ENCODE assay signal across 16 cellular contexts in the genomic region with DNA sequence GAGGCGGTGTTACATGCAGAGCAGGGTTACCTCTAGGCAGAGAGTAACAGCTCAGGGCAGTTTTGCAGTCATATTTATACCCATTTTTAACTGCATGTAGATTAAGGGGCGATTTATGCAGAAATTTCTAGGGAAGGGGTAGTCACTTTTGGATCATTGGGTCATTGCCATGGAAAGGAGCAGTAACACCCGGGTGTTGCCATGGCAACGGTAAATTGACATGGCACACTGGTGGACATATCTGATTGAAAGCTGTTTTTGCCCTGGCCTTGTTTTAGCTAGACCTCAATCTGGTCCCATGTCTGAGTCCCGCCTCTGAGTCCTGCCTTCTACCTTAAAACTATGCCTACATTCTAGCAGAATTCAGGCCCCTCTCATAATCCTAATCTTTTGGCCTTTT.
"Had no signal": no experiment of that assay in that cellular context is flagged by ENCODE, and none has a peak within 500 bp of the region (broad histone marks: within the 10 kb centered on the region; RNA-seq: fewer than 3 reads in every experiment).

No MANE protein-coding gene starts in this region.

- H3K4me1 ChIP-seq: esophagus squamous epithelium, left lung, pancreas had no signal

- H3K9me3 ChIP-seq: esophagus squamous epithelium, left lung, mucosa of descending colon, pancreas had no signal

- H3K36me3 ChIP-seq: esophagus squamous epithelium, left lung, pancreas had no signal

- H3K4me2 ChIP-seq: hepatocyte had no signal

- H3K79me2 ChIP-seq: hepatocyte had no signal

- H3K27me3 ChIP-seq: esophagus squamous epithelium, hepatocyte, left lung, pancreas had no signal

- DNase-seq: activated CD4-positive, alpha-beta T cell treated with anti-CD3 and anti-CD28 coated beads, Interleukin-2, amount 50 U/mL, for 1 hour; activated CD8-positive, alpha-beta memory T cell treated with anti-CD3 and anti-CD28 coated beads for 24 hours; activated naive CD8-positive, alpha-beta T cell treated with anti-CD3 and anti-CD28 coated beads, Interleukin-2, amount 10 ng/mL, durations not matched to agents 7 days and 5 days; central memory CD4-positive, alpha-beta T cell; cortex of kidney; effector CD4-positive, alpha-beta T cell; esophagus squamous epithelium; left lung; mammary epithelial cell; mucosa of descending colon; naive thymus-derived CD4-positive, alpha-beta T cell; pancreas; stimulated activated CD4-positive, alpha-beta T cell treated with anti-CD3 and anti-CD28 coated beads, Interleukin-12 subunit alpha, Interleukin-12 subunit beta, amount 100 ng/mL, for 4 hours; stimulated activated CD4-positive, alpha-beta T cell treated with anti-CD3 and anti-CD28 coated beads, Interleukin-2, amount 100 ng/mL, for 24 hours had no signal

- H3K4me3 ChIP-seq: esophagus squamous epithelium, hepatocyte, left lung, mucosa of descending colon, pancreas had no signal

- H3K27ac ChIP-seq: esophagus squamous epithelium, left lung, pancreas had no signal

- ATAC-seq: left lung; naive thymus-derived CD4-positive, alpha-beta T cell; pancreas; stimulated activated memory B cell treated with anti-CD40 and anti-IgM and Interleukin-4, amounts not matched to agents 10 μg/mL and 1 μg/mL and 100 μg/mL, for 72 hours had no signal
